In genomic region chr9:6893350-6894131, GRCh38 we compare ENCODE assay signal across 13 cellular contexts.
DNase-seq lines count a peak whose midpoint lies in the region; ATAC-seq and TF ChIP-seq lines count a peak whose summit lies in the region.
"Had no signal": no experiment of that assay in that cellular context is flagged by ENCODE, and none has a peak within 500 bp of the region (broad histone marks: within the 10 kb centered on the region; RNA-seq: fewer than 3 reads in every experiment).

No MANE protein-coding gene starts in this region.

- peak in 1 of 3 donors; percentile 59 for DNase-seq in CD4-positive, CD25-positive, alpha-beta regulatory T cell
- peak in 58 of 76 experiments; percentile 7 to 88 (median 52) for DNase-seq in HUDEP-2 (lab: John Stamatoyannopoulos, UW; ENCODE audit: unreplicated experiment in 76 of 76)
- no peak for DNase-seq in COR-L47 (lab: John Stamatoyannopoulos, UW)
- no peak for DNase-seq in sigmoid colon
- DNase-seq in body of pancreas: no peak
- no peak for DNase-seq in osteoblast (ENCODE audit: insufficient read length, low spot score, missing footprints)
- DNase-seq: MM.1S; stimulated activated CD4-positive, alpha-beta T cell treated with anti-CD3 and anti-CD28 coated beads, Interleukin-4, amount 100 ng/mL, for 4 hours; T1000 had no signal

- no peak overlapping the region for H3K27ac ChIP-seq in CD4-positive, CD25-positive, alpha-beta regulatory T cell (ENCODE audit: insufficient read depth, low read length, poor library complexity, severe bottlenecking)
- no peak overlapping the region for H3K27ac ChIP-seq in sigmoid colon
- no peak overlapping the region for H3K27ac ChIP-seq in body of pancreas
- H3K27ac ChIP-seq in osteoblast (ENCODE audit: low read depth, low read length): no peak overlapping the region
- H3K27ac ChIP-seq: parathyroid adenoma had no signal

- H3K4me3 Mint-ChIP-seq in CD4-positive, CD25-positive, alpha-beta regulatory T cell: peak overlapping the region in 1 of 4 donors; percentile 11

- H3K27ac Mint-ChIP-seq in CD4-positive, CD25-positive, alpha-beta regulatory T cell: no peak overlapping the region

- peaks cover 20 to 50% (median 36%) of the 10 kb centered on the region in 4 donors for H3K4me1 Mint-ChIP-seq in CD4-positive, CD25-positive, alpha-beta regulatory T cell

- H3K36me3 Mint-ChIP-seq in CD4-positive, CD25-positive, alpha-beta regulatory T cell: peaks cover 26% of the 10 kb centered on the region

- H3K27me3 Mint-ChIP-seq in CD4-positive, CD25-positive, alpha-beta regulatory T cell: no peaks in the 10 kb centered on the region

- TF ChIP-seq EP300 in sigmoid colon (IDR thresholded peaks at IDR 0.05): no peak

- no peaks in the 10 kb centered on the region for H3K79me2 ChIP-seq in osteoblast (ENCODE audit: insufficient read depth, low read length)
- H3K79me2 ChIP-seq: parathyroid adenoma had no signal

- no peaks in the 10 kb centered on the region for H4K20me1 ChIP-seq in osteoblast (ENCODE audit: insufficient read depth, low read length)

- H3K9me3 ChIP-seq in CD4-positive, CD25-positive, alpha-beta regulatory T cell (ENCODE audit: control insufficient read depth in 2 of 2, low read length in 2 of 2): no peaks in the 10 kb centered on the region
- H3K9me3 ChIP-seq in sigmoid colon (no peaks in the 10 kb centered on the region), body of pancreas (no peaks in the 10 kb centered on the region), osteoblast (ENCODE audit: low read depth, low read length) (no peaks in the 10 kb centered on the region)

- intact Hi-C loops in sigmoid colon (cut with DNase I) (no loop called here), body of pancreas (cut with DNase I) (no loop called here)

- TF ChIP-seq POLR2A in sigmoid colon (IDR thresholded peaks at IDR 0.05) (no peak), body of pancreas (IDR thresholded peaks at IDR 0.05) (no peak)

- H3K36me3 ChIP-seq in CD4-positive, CD25-positive, alpha-beta regulatory T cell (ENCODE audit: control insufficient read depth, insufficient read depth, low read length): peaks cover 19% of the 10 kb centered on the region
- peaks cover 0 to 30% (median 9%) of the 10 kb centered on the region in 4 donors for H3K36me3 ChIP-seq in sigmoid colon
- H3K36me3 ChIP-seq in body of pancreas (replicated peaks in 1 of 2; ENCODE audit: insufficient read depth in 1 of 2, low read depth in 2 of 2): peaks cover 0 to 4% of the 10 kb centered on the region in 2 donors
- no peaks in the 10 kb centered on the region for H3K36me3 ChIP-seq in osteoblast (ENCODE audit: insufficient read depth, low read length)

- TF ChIP-seq CTCF in sigmoid colon (IDR thresholded peaks at IDR 0.05): no peak
- no peak for TF ChIP-seq CTCF in body of pancreas (IDR thresholded peaks at IDR 0.05)
- TF ChIP-seq CTCF in osteoblast (IDR thresholded peaks at IDR 0.05; ENCODE audit: extremely low read depth, low read depth, low read length): no peak

- peak overlapping the region; percentile 20 for H3K4me3 ChIP-seq in CD4-positive, CD25-positive, alpha-beta regulatory T cell (ENCODE audit: low read depth, low read length)
- H3K4me3 ChIP-seq in sigmoid colon: no peak overlapping the region
- no peak overlapping the region for H3K4me3 ChIP-seq in body of pancreas
- H3K4me3 ChIP-seq in osteoblast (ENCODE audit: insufficient read depth, low read length): no peak overlapping the region

- ATAC-seq in CD4-positive, CD25-positive, alpha-beta regulatory T cell (ENCODE audit: low read depth in 2 of 2): peak in 1 of 2 donors; percentile 12
- ATAC-seq in GM19043 (IDR thresholded peaks at IDR 0.05; ENCODE audit: low read depth, unreplicated experiment): peak; percentile 33
- peak; percentile 34 for ATAC-seq in HG02885 (IDR thresholded peaks at IDR 0.05; ENCODE audit: poor library complexity, unreplicated experiment)
- ATAC-seq in body of pancreas: no peak
- ATAC-seq: left lobe of liver had no signal

- H3K4me2 ChIP-seq in osteoblast (ENCODE audit: insufficient read depth, low read length): no peak overlapping the region

- no peak overlapping the region for H2AFZ ChIP-seq in osteoblast (ENCODE audit: low read length)
- H2AFZ ChIP-seq: parathyroid adenoma had no signal

- 86 to 87% methylated on average over 6 of the region's 6 CpGs for WGBS in sigmoid colon, 2 donors
- WGBS in body of pancreas, 2 donors: 85 to 86% methylated on average over 6 of the region's 6 CpGs

- H3K4me1 ChIP-seq in CD4-positive, CD25-positive, alpha-beta regulatory T cell (ENCODE audit: control insufficient read depth, insufficient read depth, low read length, poor library complexity, severe bottlenecking): peaks cover 19% of the 10 kb centered on the region
- H3K4me1 ChIP-seq in sigmoid colon (peaks cover 0 to 14% (median 0%) of the 10 kb centered on the region in 4 donors), body of pancreas (peaks cover 12% of the 10 kb centered on the region), osteoblast (ENCODE audit: insufficient read depth, low read length) (no peaks in the 10 kb centered on the region)
- H3K4me1 ChIP-seq: parathyroid adenoma had no signal

- no peaks in the 10 kb centered on the region for H3K27me3 ChIP-seq in CD4-positive, CD25-positive, alpha-beta regulatory T cell (ENCODE audit: control insufficient read depth, insufficient read depth, low read length)
- no peaks in the 10 kb centered on the region for H3K27me3 ChIP-seq in sigmoid colon
- no peaks in the 10 kb centered on the region for H3K27me3 ChIP-seq in body of pancreas
- no peaks in the 10 kb centered on the region for H3K27me3 ChIP-seq in osteoblast (ENCODE audit: insufficient read depth, low read length)

- H3K9me3 Mint-ChIP-seq in CD4-positive, CD25-positive, alpha-beta regulatory T cell: no peaks in the 10 kb centered on the region

Comparison
In these comparisons a context has a peak if more than half of its experiments do, and no peak if none do; other contexts are left out.
1. DNase-seq: peak in HUDEP-2 (58 of 76); none in COR-L47 (single experiment), sigmoid colon (single experiment), body of pancreas (0 of 4) and osteoblast (single experiment).